ENCODE assay signal across 5 cellular contexts in genomic region chr7:149947346-149947745, GRCh38.
A peak's percentile ranks its signal among the peaks of the same experiment; 100 is the strongest.
DNase-seq lines count a peak whose midpoint lies in the region; ATAC-seq, FAIRE-seq and TF ChIP-seq lines count a peak whose summit lies in the region.
"Not testable (repeated sequence)": the region's sequence is repeated elsewhere in the genome, so short reads cannot be mapped to it uniquely, and the experiment has no call there.

No MANE protein-coding gene starts in this region.

- not testable (repeated sequence) for H3K9me3 ChIP-seq in BLaER1 treated with 17β-estradiol and CSF1 and Interleukin-3, amounts not matched to agents 10 nM and 100 nM (replicated peaks in 1 of 11); HCT116 (ENCODE audit: control insufficient read depth in 1 of 2, insufficient read depth in 1 of 2, low read depth in 1 of 2, low read length in 2 of 2); K562 (replicated peaks; ENCODE audit: control insufficient read depth, insufficient read depth, low read depth, low read length); HepG2 (ENCODE audit: low read length)

- H3K9me2 ChIP-seq in HCT116 (ENCODE audit: insufficient read depth): not testable (repeated sequence)

- WGBS in K562 (ENCODE audit: insufficient coverage, low coverage, missing lambda C conversion rate): no CpG with 5 or more reads among the region's 4 CpGs
- no CpG with 5 or more reads among the region's 4 CpGs for WGBS in HepG2 (ENCODE audit: low lambda C conversion rate)

- TF ChIP-seq EP300 in K562 (IDR thresholded peaks at IDR 0.05; ENCODE audit: low read length); HepG2 (IDR thresholded peaks at IDR 0.05; ENCODE audit: low read depth in 2 of 2, low read length in 2 of 2); HepG2 (CRISPR knock-in tag; IDR thresholded peaks at IDR 0.05; ENCODE audit: borderline replicate concordance): not testable (repeated sequence)

- H3K9ac ChIP-seq in BLaER1 treated with 17β-estradiol and CSF1 and Interleukin-3, amounts not matched to agents 10 nM and 100 nM; HCT116 (ENCODE audit: low read length); K562 (ENCODE audit: insufficient read depth in 1 of 2, low read depth in 2 of 2, low read length in 2 of 2); HepG2 (ENCODE audit: insufficient read depth, low read depth, low read length): not testable (repeated sequence)

- in situ Hi-C loops in K562 (cut with MboI); HepG2 (cut with HindIII; ENCODE audit: extremely low pct_ligation_motif_present, low pct_unique_long_range_greater_than_20kb): not testable (repeated sequence)

- not testable (repeated sequence) for FAIRE-seq in K562 (lab: Jason Lieb, UNC)
- peak; percentile 34 for FAIRE-seq in HepG2 (lab: Jason Lieb, UNC)

- peak overlapping the region in 3 of 11 experiments; percentile 38 to 94 (median 86); a peak in 3 of 22 replicates for H3K27ac ChIP-seq in BLaER1 treated with 17β-estradiol and CSF1 and Interleukin-3, amounts not matched to agents 10 nM and 100 nM
- not testable (repeated sequence) for H3K27ac ChIP-seq in HCT116 (ENCODE audit: low read depth, low read length); K562 (ENCODE audit: extremely low read depth, low read depth, low read length); HepG2 (ENCODE audit: extremely low read length, insufficient read depth, low read length)

- RAD21 ChIA-PET in HCT116 (lab: Charles Lee; ENCODE audit: low non-redundant PET in 1 of 2, low total read pairs in 2 of 2, uncharacterized antibody in 2 of 2, unreplicated experiment in 2 of 2): not testable (repeated sequence)

- intact Hi-C loops in HCT116 (cut with micrococcal nuclease); K562 (cut with micrococcal nuclease); HepG2 (cut with micrococcal nuclease; ENCODE audit: unreplicated experiment): not testable (repeated sequence)

- H3K27me3 ChIP-seq in BLaER1 treated with 17β-estradiol and CSF1 and Interleukin-3, amounts not matched to agents 10 nM and 100 nM; HCT116 (ENCODE audit: insufficient read depth, low read length); HepG2 (ENCODE audit: control insufficient read depth in 1 of 2, insufficient read depth in 2 of 2, low read length in 2 of 2): not testable (repeated sequence)
- peaks cover 14 to 24% of the 10 kb centered on the region in 2 experiments; a peak in 4 of 5 replicates for H3K27me3 ChIP-seq in K562 (ENCODE audit: control insufficient read depth in 2 of 2, insufficient read depth in 2 of 2, low read length in 2 of 2)

- H2AFZ ChIP-seq in HCT116 (ENCODE audit: low read depth, low read length, poor library complexity, severe bottlenecking); K562 (ENCODE audit: low read depth, low read length); HepG2 (ENCODE audit: low read length): not testable (repeated sequence)

- not testable (repeated sequence) for H4K20me1 ChIP-seq in BLaER1 treated with 17β-estradiol and CSF1 and Interleukin-3, amounts not matched to agents 10 nM and 100 nM; HCT116 (ENCODE audit: insufficient read depth); K562 (replicated peaks; ENCODE audit: control insufficient read depth, insufficient read depth, low read length); HepG2 (ENCODE audit: insufficient read depth, low read length)

- H3K4me2 ChIP-seq in BLaER1 treated with 17β-estradiol and CSF1 and Interleukin-3, amounts not matched to agents 10 nM and 100 nM: peak overlapping the region in 6 of 11 experiments; percentile 36 to 71 (median 61); a peak in 7 of 22 replicates
- not testable (repeated sequence) for H3K4me2 ChIP-seq in HCT116 (ENCODE audit: low read length); K562 (ENCODE audit: insufficient read depth, low read length); HepG2 (ENCODE audit: low read depth, low read length)

- ATAC-seq in HCT116 (peak; percentile 57; the same call in 1 of the 2 replicates), SK-N-SH treated with all-trans-retinoic acid at 6 μM for 48 hours (peak; percentile 36; the same call in 2 of the 3 replicates), K562 (peak; percentile 80), HepG2 (peak; percentile 72)

- TF ChIP-seq RAD21 in HCT116 (IDR thresholded peaks at IDR 0.05; ENCODE audit: low read depth); K562 (CRISPR knock-in tag; conservative IDR thresholded peaks at IDR 0.05 in 1 of 2, IDR thresholded peaks at IDR 0.05 in 1 of 2); HepG2 (CRISPR knock-in tag; IDR thresholded peaks at IDR 0.05): not testable (repeated sequence)

- not testable (repeated sequence) for BruUV-seq in HCT116 (replicated peaks; lab: Mats Ljungman, UMichigan); K562 (replicated peaks; lab: Mats Ljungman, UMichigan); HepG2 (replicated peaks; lab: Mats Ljungman, UMichigan)

- CTCF ChIA-PET in HCT116 (lab: Charles Lee); K562 (lab: Yijun Ruan, JAX; ENCODE audit: low intra/inter-chr PET ratio); HepG2 (lab: Yijun Ruan, JAX; ENCODE audit: low intra/inter-chr PET ratio, low total read pairs): not testable (repeated sequence)

- not testable (repeated sequence) for H3K79me2 ChIP-seq in HCT116 (ENCODE audit: insufficient read depth, low read length); K562 (ENCODE audit: control insufficient read depth, insufficient read depth, low read length); HepG2 (ENCODE audit: insufficient read depth, low read length)

- DNase-seq in HCT116 (ENCODE audit: low read depth, low spot score); K562 (ENCODE audit: extremely low read depth in 1 of 4, low spot score in 3 of 4); HepG2 (ENCODE audit: low spot score): not testable (repeated sequence)

- TF ChIP-seq POLR2A in HCT116 (IDR thresholded peaks at IDR 0.05; ENCODE audit: borderline replicate concordance, extremely low read depth, insufficient read depth, insufficient read length); K562 (conservative IDR thresholded peaks at IDR 0.05); HepG2 (IDR thresholded peaks at IDR 0.05; ENCODE audit: insufficient read depth in 1 of 2, low read depth in 2 of 2, low read length in 2 of 2): not testable (repeated sequence)

- TF ChIP-seq CTCF in HCT116 (IDR thresholded peaks at IDR 0.05 in 2 of 3, conservative IDR thresholded peaks at IDR 0.05 in 1 of 3; ENCODE audit: borderline replicate concordance in 1 of 3, insufficient read depth in 1 of 3, low read depth in 2 of 3, low read length in 2 of 3); K562 (IDR thresholded peaks at IDR 0.05 in 2 of 3, conservative IDR thresholded peaks at IDR 0.05 in 1 of 3; ENCODE audit: insufficient read depth in 2 of 3, low read depth in 1 of 3, low read length in 3 of 3); HepG2 (CRISPR knock-in tag; IDR thresholded peaks at IDR 0.05): not testable (repeated sequence)

- H3K4me3 ChIP-seq in BLaER1 treated with 17β-estradiol and CSF1 and Interleukin-3, amounts not matched to agents 10 nM and 100 nM; HCT116 (replicated peaks in 1 of 2; ENCODE audit: low read depth in 1 of 2, low read length in 2 of 2); K562; HepG2 (replicated peaks in 1 of 3; ENCODE audit: insufficient read depth in 1 of 3, low read depth in 2 of 3, low read length in 3 of 3): not testable (repeated sequence)

- peaks cover 0 to 38% (median 32%) of the 10 kb centered on the region in 10 experiments; a peak in 13 of 20 replicates for H3K4me1 ChIP-seq in BLaER1 treated with 17β-estradiol and CSF1 and Interleukin-3, amounts not matched to agents 10 nM and 100 nM
- H3K4me1 ChIP-seq in HCT116 (ENCODE audit: control insufficient read depth in 1 of 2, insufficient read depth in 2 of 2, low read length in 2 of 2); K562 (replicated peaks in 1 of 2; ENCODE audit: control insufficient read depth in 2 of 2, insufficient read depth in 2 of 2, low read length in 2 of 2); HepG2 (ENCODE audit: insufficient read depth, low read length): not testable (repeated sequence)

- H3K9me1 ChIP-seq in K562 (ENCODE audit: control insufficient read depth, insufficient read depth, low read length): not testable (repeated sequence)

- not testable (repeated sequence) for H3K36me3 ChIP-seq in BLaER1 treated with 17β-estradiol and CSF1 and Interleukin-3, amounts not matched to agents 10 nM and 100 nM; HCT116 (ENCODE audit: control insufficient read depth in 1 of 2, insufficient read depth in 2 of 2, low read length in 2 of 2); K562 (ENCODE audit: control insufficient read depth, insufficient read depth, low read length); HepG2 (replicated peaks in 1 of 2; ENCODE audit: control insufficient read depth in 1 of 2, insufficient read depth in 2 of 2, low read length in 2 of 2)

- POLR2A ChIA-PET in HCT116 (lab: Charles Lee); K562 (lab: Yijun Ruan, JAX); HepG2 (lab: Yijun Ruan, JAX): not testable (repeated sequence)
